Comparison of ENCODE assay signal across 1 cellular context in genomic region chr1:5906966-5907365, GRCh38.
TF ChIP-seq lines count a peak whose summit lies in the region.

No MANE protein-coding gene starts in this region.

TF ChIP-seq in GM23338, 12 proteins besides CTCF, POLR2A, EP300 and RAD21 (continued from another document):
- TF ChIP-seq REST (IDR thresholded peaks at IDR 0.05; ENCODE audit: unreplicated experiment) = no peak
- TF ChIP-seq NANOG (IDR thresholded peaks at IDR 0.05; ENCODE audit: borderline replicate concordance) = no peak
- TF ChIP-seq JUNB (IDR thresholded peaks at IDR 0.05; ENCODE audit: unreplicated experiment) = no peak
- TF ChIP-seq STAT1 (IDR thresholded peaks at IDR 0.05; ENCODE audit: unreplicated experiment) = no peak
